Comparison of ENCODE assay signal across 16 cellular contexts in genomic region chr1:207397525-207397926, GRCh38. TPM values are rescaled to one million over a fixed set of nuclear protein-coding genes. Genes with fewer than 3 reads are reported as not detected.
A peak's percentile ranks its signal among the peaks of the same experiment; 100 is the strongest.
DNase-seq lines count a peak whose midpoint lies in the region; ATAC-seq, FAIRE-seq and TF ChIP-seq lines count a peak whose summit lies in the region.
"Had no signal": no experiment of that assay in that cellular context is flagged by ENCODE, and none has a peak within 500 bp of the region (broad histone marks: within the 10 kb centered on the region; RNA-seq: fewer than 3 reads in every experiment).

No MANE protein-coding gene starts in this region.

- FAIRE-seq in RCC 7860 (lab: Jason Lieb, UNC): no peak
- FAIRE-seq: GM12892 had no signal

- TF ChIP-seq RAD21 in HCT116 (IDR thresholded peaks at IDR 0.05; ENCODE audit: low read depth): 0 out of 2 replicates have a peak, but pooled peaks have one; percentile 17

- no peaks in the 10 kb centered on the region for H3K9me2 ChIP-seq in HCT116 (ENCODE audit: insufficient read depth)

- intact Hi-C loops in HCT116 (cut with micrococcal nuclease): no loop called here
- intact Hi-C loops in testis (cut with DNase I; ENCODE audit: low total_unique reads): no loop called here

- H3K4me2 ChIP-seq in HCT116 (ENCODE audit: low read length): no peak overlapping the region

- POLR2A ChIA-PET in HCT116 (lab: Charles Lee): no interaction called here

- H3K27me3 ChIP-seq in HCT116 (ENCODE audit: insufficient read depth, low read length) (no peaks in the 10 kb centered on the region), testis (no peaks in the 10 kb centered on the region)
- H3K27me3 ChIP-seq: cardiac muscle cell had no signal

- no peak for TF ChIP-seq POLR2A in HCT116 (IDR thresholded peaks at IDR 0.05; ENCODE audit: borderline replicate concordance, extremely low read depth, insufficient read depth, insufficient read length)
- no peak for TF ChIP-seq POLR2A in testis (IDR thresholded peaks at IDR 0.05)

- no peaks in the 10 kb centered on the region for H3K79me2 ChIP-seq in HCT116 (ENCODE audit: insufficient read depth, low read length)

- WGBS in testis, 2 donors: 39 to 43% methylated on average over 2 of the region's 2 CpGs

- H3K9ac ChIP-seq in HCT116 (ENCODE audit: low read length): no peak overlapping the region

- H3K4me1 ChIP-seq in HCT116 (ENCODE audit: control insufficient read depth in 1 of 2, insufficient read depth in 2 of 2, low read length in 2 of 2) (peaks cover 3 to 17% of the 10 kb centered on the region in 2 experiments; a peak in 3 of 4 replicates), testis (no peaks in the 10 kb centered on the region)

- CTCF ChIA-PET in HCT116 (lab: Charles Lee): interaction anchor here (0.8 to 1.2 kb wide), 3 partner anchors 11 to 358 kb away, joined by 3 read pairs; no protein-coding TSS in a partner anchor

- H3K27ac ChIP-seq in HCT116 (ENCODE audit: low read depth, low read length): no peak overlapping the region
- H3K27ac ChIP-seq in testis: no peak overlapping the region
- H3K27ac ChIP-seq: cardiac muscle cell, thoracic aorta had no signal

- BruUV-seq in HCT116 (replicated peaks; lab: Mats Ljungman, UMichigan): no TSS peak

- peak overlapping the region; percentile 7 for H2AFZ ChIP-seq in HCT116 (ENCODE audit: low read depth, low read length, poor library complexity, severe bottlenecking)

- H3K4me3 ChIP-seq in HCT116 (replicated peaks in 1 of 2; ENCODE audit: low read depth in 1 of 2, low read length in 2 of 2): no peak overlapping the region
- H3K4me3 ChIP-seq in fibroblast of the aortic adventitia (ENCODE audit: low read depth, low read length): no peak overlapping the region
- no peak overlapping the region for H3K4me3 ChIP-seq in testis
- H3K4me3 ChIP-seq: cardiac muscle cell, thoracic aorta had no signal

- H3K9me3 ChIP-seq in HCT116 (ENCODE audit: control insufficient read depth in 1 of 2, insufficient read depth in 1 of 2, low read depth in 1 of 2, low read length in 2 of 2) (no peaks in the 10 kb centered on the region), testis (no peaks in the 10 kb centered on the region)
- H3K9me3 ChIP-seq: thoracic aorta had no signal

- H3K36me3 ChIP-seq in HCT116 (ENCODE audit: control insufficient read depth in 1 of 2, insufficient read depth in 2 of 2, low read length in 2 of 2) (no peaks in the 10 kb centered on the region), testis (ENCODE audit: low read depth, missing control alignments) (no peaks in the 10 kb centered on the region)
- H3K36me3 ChIP-seq: cardiac muscle cell, thoracic aorta had no signal

- peak; percentile 75 for ATAC-seq in HCT116
- ATAC-seq in stimulated activated naive CD8-positive, alpha-beta T cell treated with anti-CD3 and anti-CD28 coated beads, Interleukin-15, Interleukin-2, amounts not matched to agents 100 U/mL and 50 U/mL, for 24 hours: peak; percentile 61
- ATAC-seq: activated CD4-positive, CD25-positive, alpha-beta regulatory T cell treated with anti-CD3 and anti-CD28 coated beads, Interleukin-2, amount 50 U/mL, for 24 hours; naive thymus-derived CD4-positive, alpha-beta T cell had no signal

- TF ChIP-seq CTCF in HCT116 (IDR thresholded peaks at IDR 0.05 in 2 of 3, conservative IDR thresholded peaks at IDR 0.05 in 1 of 3; ENCODE audit: borderline replicate concordance in 1 of 3, insufficient read depth in 1 of 3, low read depth in 2 of 3, low read length in 2 of 3): peak; percentile 5 to 16 (median 8); a peak in 1 of 6 replicates
- TF ChIP-seq CTCF in fibroblast of the aortic adventitia (IDR thresholded peaks at IDR 0.05; ENCODE audit: insufficient read depth, low read length): no peak
- TF ChIP-seq CTCF in testis (IDR thresholded peaks at IDR 0.05): no peak

- RAD21 ChIA-PET in HCT116 (lab: Charles Lee; ENCODE audit: low non-redundant PET in 1 of 2, low total read pairs in 2 of 2, uncharacterized antibody in 2 of 2, unreplicated experiment in 2 of 2): no interaction called here

- DNase-seq in HCT116 (ENCODE audit: low read depth, low spot score) (no peak), RCC 7860 (ENCODE audit: low spot score) (peak; percentile 31), fibroblast of the aortic adventitia (ENCODE audit: low read depth) (peak; percentile 12), NCI-H748 treated with DMSO at 0.1 percent for 48 hours (lab: John Stamatoyannopoulos, UW) (no peak), testis (no peak)
- no peak for DNase-seq in stimulated activated naive CD8-positive, alpha-beta T cell treated with anti-CD3 and anti-CD28 coated beads, Interleukin-15, Interleukin-2, amounts not matched to agents 100 U/mL and 50 U/mL, for 24 hours
- no peak for DNase-seq in effector CD8-positive, alpha-beta T cell (lab: John Stamatoyannopoulos, UW)
- DNase-seq: DMS 273 treated with DMSO at 0.1 percent for 48 hours; islet precursor cell; Kasumi-1; naive thymus-derived CD4-positive, alpha-beta T cell; NCI-H446 treated with DMSO at 0.1 percent for 48 hours had no signal

- no peaks in the 10 kb centered on the region for H4K20me1 ChIP-seq in HCT116 (ENCODE audit: insufficient read depth)

TF ChIP-seq in HCT116, 20 proteins besides CTCF, POLR2A, EP300 and RAD21:
- TF ChIP-seq CBX3 (IDR thresholded peaks at IDR 0.05; ENCODE audit: low read depth): no peak
- TF ChIP-seq EZH2 (IDR thresholded peaks at IDR 0.05): no peak
- no peak for TF ChIP-seq EGR1 (IDR thresholded peaks at IDR 0.05; ENCODE audit: low read depth)

RNA-seq across cellular contexts. Expression of gene CR2, which starts 56.6 kb away (rescaled TPM):
- total RNA-seq in HCT116 (2021; ENCODE audit: unreplicated experiment): 4.0 TPM
- polyA plus RNA-seq in HCT116 (2012): 1.1 and 1.4 TPM in 2 replicates
- not detected in 2 replicates for total RNA-seq in fibroblast of the aortic adventitia (ENCODE audit: low replicate concordance)
- 1 to 10 TPM; 1.3 to 1.5 TPM for total RNA-seq in testis
- polyA plus RNA-seq in testis (ENCODE audit: insufficient read depth, low read depth, low replicate concordance): 0.80 TPM
- total RNA-seq: cardiac muscle cell had no signal
- polyA plus RNA-seq: cardiac muscle cell had no signal

Comparison
In these comparisons a context has a peak if more than half of its experiments do, and no peak if none do; other contexts are left out.
1. DNase-seq: peak in RCC 7860 (single experiment) and fibroblast of the aortic adventitia (single experiment); none in HCT116 (single experiment), stimulated activated naive CD8-positive, alpha-beta T cell treated with anti-CD3 and anti-CD28 coated beads, Interleukin-15, Interleukin-2, amounts not matched to agents 100 U/mL and 50 U/mL, for 24 hours (single experiment), NCI-H748 treated with DMSO at 0.1 percent for 48 hours (single experiment), effector CD8-positive, alpha-beta T cell (single experiment) and testis (single experiment).
2. CTCF ChIP-seq: peak in HCT116 (3 of 3); none in fibroblast of the aortic adventitia (single experiment) and testis (0 of 3).